In genomic region chr1:40389234-40389815, GRCh38 we compare ENCODE assay signal across 11 cellular contexts. TPM values are rescaled to one million over a fixed set of nuclear protein-coding genes. Genes with fewer than 3 reads are reported as not detected.
A peak's percentile ranks its signal among the peaks of the same experiment; 100 is the strongest.
DNase-seq lines count a peak whose midpoint lies in the region; ATAC-seq, FAIRE-seq and TF ChIP-seq lines count a peak whose summit lies in the region.
"Had no signal": no experiment of that assay in that cellular context is flagged by ENCODE, and none has a peak within 500 bp of the region (broad histone marks: within the 10 kb centered on the region; RNA-seq: fewer than 3 reads in every experiment).

No MANE protein-coding gene starts in this region.

- H3K27ac ChIP-seq in GM23248: peak overlapping the region; percentile 84; the same call in 1 of the 2 replicates
- H3K27ac ChIP-seq in OCI-LY3 (ENCODE audit: low read length): peak overlapping the region; percentile 20; the same call in 1 of the 2 replicates
- no peak overlapping the region for H3K27ac ChIP-seq in endodermal cell (ENCODE audit: low read depth, low read length)

- H3K4me3 ChIP-seq in GM23248: no peak overlapping the region
- no peak overlapping the region for H3K4me3 ChIP-seq in OCI-LY3 (ENCODE audit: low read length)
- H3K4me3 ChIP-seq in endodermal cell (ENCODE audit: low read length): peak overlapping the region; percentile 63
- H3K4me3 ChIP-seq: lung had no signal

- H3K36me3 ChIP-seq in GM23248 (ENCODE audit: low read depth) (no peaks in the 10 kb centered on the region), OCI-LY3 (replicated peaks; ENCODE audit: low read depth, low read length) (peaks cover 9% of the 10 kb centered on the region), endodermal cell (ENCODE audit: control insufficient read depth, insufficient read depth, low read length) (peaks cover 11% of the 10 kb centered on the region)

- no peaks in the 10 kb centered on the region for H3K27me3 Mint-ChIP-seq in endodermal cell (ENCODE audit: insufficient read depth)

- in situ Hi-C loops in GM23248 (cut with MboI): no loop called here

- H4K20me1 ChIP-seq in GM23248 (ENCODE audit: insufficient read depth) (peaks cover 3% of the 10 kb centered on the region; the same call in 1 of the 2 replicates), OCI-LY3 (ENCODE audit: insufficient read depth, low read length) (no peaks in the 10 kb centered on the region)

- H3K79me2 ChIP-seq in GM23248 (ENCODE audit: insufficient read depth) (peaks cover 78% of the 10 kb centered on the region), OCI-LY3 (ENCODE audit: low read length) (peaks cover 86% of the 10 kb centered on the region)

- H3K9me3 ChIP-seq in GM23248 (ENCODE audit: low read depth) (no peaks in the 10 kb centered on the region), OCI-LY3 (ENCODE audit: insufficient read depth, low read length) (no peaks in the 10 kb centered on the region), endodermal cell (ENCODE audit: control insufficient read depth, low read length) (peaks cover 19% of the 10 kb centered on the region)

- H3K4me3 Mint-ChIP-seq in endodermal cell: no peak overlapping the region

- H3K9ac ChIP-seq in GM23248 (no peak overlapping the region), OCI-LY3 (ENCODE audit: low read length) (no peak overlapping the region), endodermal cell (ENCODE audit: extremely low read depth, low read length, poor library complexity, severe bottlenecking) (no peak overlapping the region)

- no peak overlapping the region for H3K27ac Mint-ChIP-seq in endodermal cell

- H3K4me1 ChIP-seq in GM23248 (ENCODE audit: insufficient read depth): peaks cover 18% of the 10 kb centered on the region; the same call in 1 of the 2 replicates
- peaks cover 76% of the 10 kb centered on the region for H3K4me1 ChIP-seq in OCI-LY3 (ENCODE audit: low read length)
- peaks cover 25% of the 10 kb centered on the region for H3K4me1 ChIP-seq in endodermal cell (ENCODE audit: control insufficient read depth, insufficient read depth, low read length)

- peaks cover 32% of the 10 kb centered on the region for H3F3A ChIP-seq in GM23248 (ENCODE audit: insufficient read depth)

- H2AFZ ChIP-seq in GM23248 (no peak overlapping the region), OCI-LY3 (ENCODE audit: low read depth, low read length) (no peak overlapping the region)

- H3K9me3 Mint-ChIP-seq in endodermal cell: peaks cover 22% of the 10 kb centered on the region

- TF ChIP-seq CTCF in OCI-LY3 (IDR thresholded peaks at IDR 0.05; ENCODE audit: low read depth, low read length) (no peak), endodermal cell (conservative IDR thresholded peaks at IDR 0.05) (no peak)

- H3K36me3 Mint-ChIP-seq in endodermal cell (ENCODE audit: low read depth): peaks cover 28% of the 10 kb centered on the region

- H3K4me2 ChIP-seq in GM23248 (ENCODE audit: unreplicated experiment) (no peak overlapping the region), OCI-LY3 (ENCODE audit: low read length) (no peak overlapping the region)

- no peaks in the 10 kb centered on the region for H3K27me3 ChIP-seq in GM23248 (replicated peaks; ENCODE audit: insufficient read depth)
- no peaks in the 10 kb centered on the region for H3K27me3 ChIP-seq in OCI-LY3 (ENCODE audit: low read depth, low read length)
- no peaks in the 10 kb centered on the region for H3K27me3 ChIP-seq in endodermal cell (ENCODE audit: control insufficient read depth, insufficient read depth, low read length, poor library complexity, severe bottlenecking)

- no peak for FAIRE-seq in HTR-8/SVneo (lab: Jason Lieb, UNC)

- WGBS in GM23248 (ENCODE audit: low coverage in 1 of 2, low lambda C conversion rate in 2 of 2, missing lambda C conversion rate in 2 of 2), 2 experiments: 93 to 94% methylated on average over 3 of the region's 3 CpGs
- 89 to 91% methylated on average over 2 to 3 of the region's 3 CpGs for WGBS in endodermal cell (ENCODE audit: insufficient coverage in 1 of 2, insufficient read length in 1 of 2), 2 experiments

- DNase-seq in GM23248: no peak
- no peak for DNase-seq in endodermal cell
- DNase-seq in stimulated activated CD8-positive, alpha-beta memory T cell treated with anti-CD3 and anti-CD28 coated beads, Interleukin-4, amount 100 ng/mL, for 48 hours: peak; percentile 29
- no peak for DNase-seq in HTR-8/SVneo (ENCODE audit: insufficient read length, low spot score)
- no peak for DNase-seq in effector CD8-positive, alpha-beta T cell (lab: John Stamatoyannopoulos, UW)
- DNase-seq: EL, NCI-H345 had no signal

- no peak for ATAC-seq in HG03439 (IDR thresholded peaks at IDR 0.05; ENCODE audit: unreplicated experiment)
- ATAC-seq: HCT116 had no signal

- no peaks in the 10 kb centered on the region for H3K9me2 ChIP-seq in GM23248 (ENCODE audit: insufficient read depth)

- peaks cover 60% of the 10 kb centered on the region for H3K4me1 Mint-ChIP-seq in endodermal cell

RNA-seq across cellular contexts. Expression of gene SMAP2, which starts 15.8 kb away (rescaled TPM):
- 14.3 and 15.6 TPM in 2 replicates for total RNA-seq in GM23248 (2014; rRNA removed; shearing (Covaris generic))
- 12.2 and 13.0 TPM in 2 replicates for polyA plus RNA-seq in GM23248 (2016; fragmentation: Nextera tagmentation; extraction: Ambion mirVana)
- total RNA-seq in endodermal cell: 10 to 100 TPM; 21.9 to 22.3 TPM
- polyA plus RNA-seq in endodermal cell (2013, experiment 1 of 2): 18.0 TPM
- polyA plus RNA-seq in endodermal cell (2013, experiment 2 of 2): 17.6 TPM
